ENCODE assay signal across 7 cellular contexts in genomic region chrX:37847733-37848197, GRCh38. TPM values are rescaled to one million over a fixed set of nuclear protein-coding genes. Genes with fewer than 3 reads are reported as not detected.
DNase-seq lines count a peak whose midpoint lies in the region; ATAC-seq and TF ChIP-seq lines count a peak whose summit lies in the region.

No MANE protein-coding gene starts in this region.

- peak overlapping the region; percentile 93 for H3K27ac Mint-ChIP-seq in stimulated activated naive CD8-positive, alpha-beta T cell treated with anti-CD3 and anti-CD28 coated beads, Interleukin-15, Interleukin-2, amounts not matched to agents 100 ng/mL and 50 ng/mL, for 24 hours

- peaks cover 11% of the 10 kb centered on the region for H3K4me1 ChIP-seq in SJSA1 (replicated peaks)
- H3K4me1 ChIP-seq in gastroesophageal sphincter, result peaks cover 0 to 16% (median 0%) of the 10 kb centered on the region in 3 donors

- WGBS in gastroesophageal sphincter (ENCODE audit: low coverage in 1 of 2), 2 donors, result 0 to 50% methylated on average over 2 to 4 of the region's 5 CpGs

- DNase-seq in SJSA1 (ENCODE audit: low read depth in 1 of 2, low spot score in 2 of 2) (no peak), AG08395 (ENCODE audit: low spot score) (no peak), NCI-H1092 treated with DMSO at 0.1 percent for 48 hours (lab: John Stamatoyannopoulos, UW) (no peak)

- no peaks in the 10 kb centered on the region for H3K9me3 Mint-ChIP-seq in stimulated activated naive CD8-positive, alpha-beta T cell treated with anti-CD3 and anti-CD28 coated beads, Interleukin-15, Interleukin-2, amounts not matched to agents 100 ng/mL and 50 ng/mL, for 24 hours

- TF ChIP-seq POLR2A in gastroesophageal sphincter (IDR thresholded peaks at IDR 0.05), result no peak

- H3K4me3 ChIP-seq in SJSA1, result peak overlapping the region; percentile 69
- peak overlapping the region; percentile 81 to 98 for H3K4me3 ChIP-seq in gastroesophageal sphincter

- peak; percentile 29 for ATAC-seq in GM21526 (IDR thresholded peaks at IDR 0.05; ENCODE audit: low FRiP score, unreplicated experiment)
- no peak for ATAC-seq in gastroesophageal sphincter
- no peak for ATAC-seq in HG03520 (IDR thresholded peaks at IDR 0.05; ENCODE audit: unreplicated experiment)

- no peak for TF ChIP-seq EP300 in gastroesophageal sphincter (IDR thresholded peaks at IDR 0.05)

- H3K4me1 Mint-ChIP-seq in stimulated activated naive CD8-positive, alpha-beta T cell treated with anti-CD3 and anti-CD28 coated beads, Interleukin-15, Interleukin-2, amounts not matched to agents 100 ng/mL and 50 ng/mL, for 24 hours (ENCODE audit: low read depth), result peaks cover 30% of the 10 kb centered on the region

- H3K36me3 ChIP-seq in SJSA1, result no peaks in the 10 kb centered on the region
- no peaks in the 10 kb centered on the region for H3K36me3 ChIP-seq in gastroesophageal sphincter

- no peak for TF ChIP-seq CTCF in gastroesophageal sphincter (IDR thresholded peaks at IDR 0.05)

- H3K27me3 Mint-ChIP-seq in stimulated activated naive CD8-positive, alpha-beta T cell treated with anti-CD3 and anti-CD28 coated beads, Interleukin-15, Interleukin-2, amounts not matched to agents 100 ng/mL and 50 ng/mL, for 24 hours, result no peaks in the 10 kb centered on the region

- H3K27ac ChIP-seq in SJSA1 (peak overlapping the region; percentile 75), gastroesophageal sphincter (peak overlapping the region; percentile 86 to 98 (median 90))

- H3K27me3 ChIP-seq in SJSA1 (replicated peaks) (no peaks in the 10 kb centered on the region), gastroesophageal sphincter (no peaks in the 10 kb centered on the region)

- H3K9me3 ChIP-seq in SJSA1 (replicated peaks) (no peaks in the 10 kb centered on the region), gastroesophageal sphincter (no peaks in the 10 kb centered on the region)

- H3K36me3 Mint-ChIP-seq in stimulated activated naive CD8-positive, alpha-beta T cell treated with anti-CD3 and anti-CD28 coated beads, Interleukin-15, Interleukin-2, amounts not matched to agents 100 ng/mL and 50 ng/mL, for 24 hours (ENCODE audit: low read depth), result peaks cover 6% of the 10 kb centered on the region

- H3K4me3 Mint-ChIP-seq in stimulated activated naive CD8-positive, alpha-beta T cell treated with anti-CD3 and anti-CD28 coated beads, Interleukin-15, Interleukin-2, amounts not matched to agents 100 ng/mL and 50 ng/mL, for 24 hours, result peak overlapping the region; percentile 72

RNA-seq across cellular contexts. Expression of gene DYNLT3, which starts 0.4 kb away (rescaled TPM):
- total RNA-seq in SJSA1 (2014; rRNA removed; shearing (Covaris generic)), result 60.0 and 63.7 TPM in 2 replicates
- 10 to 100 TPM; 39.8 to 71.2 (median 61.1) TPM for total RNA-seq in gastroesophageal sphincter
